ENCODE assay signal across 22 cellular contexts in genomic region chr5:154663424-154663823, GRCh38.
DNase-seq lines count a peak whose midpoint lies in the region; ATAC-seq, FAIRE-seq and TF ChIP-seq lines count a peak whose summit lies in the region.
"Had no signal": no experiment of that assay in that cellular context is flagged by ENCODE, and none has a peak within 500 bp of the region (broad histone marks: within the 10 kb centered on the region; RNA-seq: fewer than 3 reads in every experiment).

No MANE protein-coding gene starts in this region.

- CTCF ChIA-PET in HepG2 (lab: Yijun Ruan, JAX; ENCODE audit: low intra/inter-chr PET ratio, low total read pairs): no interaction called here

- peaks cover 25% of the 10 kb centered on the region for H3K9me3 ChIP-seq in HepG2 (ENCODE audit: low read length)
- no peaks in the 10 kb centered on the region for H3K9me3 ChIP-seq in right lobe of liver
- H3K9me3 ChIP-seq in upper lobe of right lung: no peaks in the 10 kb centered on the region

- no peaks in the 10 kb centered on the region for H3K27me3 ChIP-seq in HepG2 (ENCODE audit: control insufficient read depth in 1 of 2, insufficient read depth in 2 of 2, low read length in 2 of 2)
- no peaks in the 10 kb centered on the region for H3K27me3 ChIP-seq in right lobe of liver
- H3K27me3 ChIP-seq in upper lobe of right lung: no peaks in the 10 kb centered on the region
- H3K27me3 ChIP-seq: BLaER1 treated with 17β-estradiol and CSF1 and Interleukin-3, amounts not matched to agents 10 nM and 100 nM had no signal

- H4K20me1 ChIP-seq in HepG2 (ENCODE audit: insufficient read depth, low read length): no peaks in the 10 kb centered on the region
- H4K20me1 ChIP-seq: BLaER1 treated with 17β-estradiol and CSF1 and Interleukin-3, amounts not matched to agents 10 nM and 100 nM had no signal

- TF ChIP-seq CTCF in HepG2 (CRISPR knock-in tag; IDR thresholded peaks at IDR 0.05): no peak
- TF ChIP-seq CTCF in right lobe of liver (IDR thresholded peaks at IDR 0.05): no peak
- TF ChIP-seq CTCF in upper lobe of right lung (IDR thresholded peaks at IDR 0.05): no peak

- WGBS in HepG2 (ENCODE audit: low lambda C conversion rate): 39% methylated on average over 2 of the region's 3 CpGs
- no CpG with 5 or more reads among the region's 3 CpGs for WGBS in right lobe of liver (ENCODE audit: insufficient coverage, low coverage, low lambda C conversion rate, missing lambda C conversion rate)

- POLR2A ChIA-PET in HepG2 (lab: Yijun Ruan, JAX): no interaction called here

- TF ChIP-seq EP300 in HepG2 (IDR thresholded peaks at IDR 0.05; ENCODE audit: low read depth in 2 of 2, low read length in 2 of 2) (no peak), HepG2 (CRISPR knock-in tag; IDR thresholded peaks at IDR 0.05; ENCODE audit: borderline replicate concordance) (no peak)

- no peak overlapping the region for H3K27ac ChIP-seq in HepG2 (ENCODE audit: extremely low read length, insufficient read depth, low read length)
- H3K27ac ChIP-seq in right lobe of liver: no peak overlapping the region
- H3K27ac ChIP-seq in upper lobe of right lung: no peak overlapping the region
- H3K27ac ChIP-seq: 22Rv1; A549; BLaER1 treated with 17β-estradiol and CSF1 and Interleukin-3, amounts not matched to agents 10 nM and 100 nM; C4-2B had no signal

- in situ Hi-C loops in HepG2 (cut with HindIII; ENCODE audit: extremely low pct_ligation_motif_present, low pct_unique_long_range_greater_than_20kb): no loop called here

- H3K4me1 ChIP-seq in HepG2 (ENCODE audit: insufficient read depth, low read length): peaks cover 9% of the 10 kb centered on the region
- no peaks in the 10 kb centered on the region for H3K4me1 ChIP-seq in right lobe of liver
- H3K4me1 ChIP-seq in upper lobe of right lung: no peaks in the 10 kb centered on the region
- H3K4me1 ChIP-seq: A549, Caco-2 had no signal

- H3K9me3 Mint-ChIP-seq in activated T-cell treated with anti-CD3 and anti-CD28 coated beads, Interleukin-2, amount 50 U/mL, for 4 hours: peaks cover 18% of the 10 kb centered on the region
- H3K9me3 Mint-ChIP-seq: CD4-positive, alpha-beta T cell had no signal

- DNase-seq in HepG2 (ENCODE audit: low spot score) (no peak), right lobe of liver (no peak), posterior vena cava (ENCODE audit: low spot score) (peak; percentile 48), upper lobe of right lung (peak; percentile 26)
- no peak for DNase-seq in activated T-cell treated with anti-CD3 and anti-CD28 coated beads, Interleukin-2, amount 50 U/mL, for 4 hours
- no peak for DNase-seq in stimulated activated CD4-positive, alpha-beta T cell treated with anti-CD3 and anti-CD28 coated beads, Interleukin-1b, Interleukin-23, amount 100 ng/mL, for 48 hours
- DNase-seq: AML-193; Caco-2; Calu3; CD4-positive, alpha-beta T cell; CD8-positive, alpha-beta T cell; DMS79 treated with DMSO at 0.1 percent for 48 hours; GF-D8 had no signal

- H3K4me1 Mint-ChIP-seq in activated T-cell treated with anti-CD3 and anti-CD28 coated beads, Interleukin-2, amount 50 U/mL, for 4 hours (ENCODE audit: low read depth): no peaks in the 10 kb centered on the region

- H3K4me3 ChIP-seq in HepG2 (replicated peaks in 1 of 3; ENCODE audit: insufficient read depth in 1 of 3, low read depth in 2 of 3, low read length in 3 of 3) (no peak overlapping the region), right lobe of liver (no peak overlapping the region), upper lobe of right lung (no peak overlapping the region)
- H3K4me3 ChIP-seq: A549; BLaER1 treated with 17β-estradiol and CSF1 and Interleukin-3, amounts not matched to agents 10 nM and 100 nM had no signal

- H3K4me3 Mint-ChIP-seq in activated T-cell treated with anti-CD3 and anti-CD28 coated beads, Interleukin-2, amount 50 U/mL, for 4 hours: no peak overlapping the region
- H3K4me3 Mint-ChIP-seq: B cell; CD4-positive, alpha-beta T cell; CD8-positive, alpha-beta T cell had no signal

- H3K27me3 Mint-ChIP-seq in activated T-cell treated with anti-CD3 and anti-CD28 coated beads, Interleukin-2, amount 50 U/mL, for 4 hours (ENCODE audit: low read depth): no peaks in the 10 kb centered on the region
- H3K27me3 Mint-ChIP-seq: B cell; CD4-positive, alpha-beta T cell had no signal

- no peaks in the 10 kb centered on the region for H3K79me2 ChIP-seq in HepG2 (ENCODE audit: insufficient read depth, low read length)

- TF ChIP-seq RAD21 in HepG2 (CRISPR knock-in tag; IDR thresholded peaks at IDR 0.05): no peak

- H3K36me3 Mint-ChIP-seq in activated T-cell treated with anti-CD3 and anti-CD28 coated beads, Interleukin-2, amount 50 U/mL, for 4 hours (ENCODE audit: insufficient read depth): peaks cover 2% of the 10 kb centered on the region

- no peak overlapping the region for H2AFZ ChIP-seq in HepG2 (ENCODE audit: low read length)

- no peaks in the 10 kb centered on the region for H3K36me3 ChIP-seq in HepG2 (replicated peaks in 1 of 2; ENCODE audit: control insufficient read depth in 1 of 2, insufficient read depth in 2 of 2, low read length in 2 of 2)
- no peaks in the 10 kb centered on the region for H3K36me3 ChIP-seq in right lobe of liver
- no peaks in the 10 kb centered on the region for H3K36me3 ChIP-seq in upper lobe of right lung

- intact Hi-C loops in HepG2 (cut with micrococcal nuclease; ENCODE audit: unreplicated experiment): no loop called here
- intact Hi-C loops in right lobe of liver (cut with DNase I): no loop called here
- intact Hi-C loops in posterior vena cava (cut with DNase I): no loop called here
- intact Hi-C loops in upper lobe of right lung (cut with DNase I): no loop called here

- BruUV-seq in HepG2 (replicated peaks; lab: Mats Ljungman, UMichigan): no TSS peak

- TF ChIP-seq POLR2A in HepG2 (IDR thresholded peaks at IDR 0.05; ENCODE audit: insufficient read depth in 1 of 2, low read depth in 2 of 2, low read length in 2 of 2) (no peak), right lobe of liver (IDR thresholded peaks at IDR 0.05) (no peak)

- ATAC-seq in HepG2: peak; percentile 56
- ATAC-seq in right lobe of liver: no peak
- ATAC-seq in upper lobe of right lung: no peak
- ATAC-seq in activated T-cell treated with anti-CD3 and anti-CD28 coated beads, Interleukin-2, amount 50 U/mL, for 4 hours: no peak
- ATAC-seq: A549; CD8-positive, alpha-beta T cell had no signal

- H3K4me2 ChIP-seq in HepG2 (ENCODE audit: low read depth, low read length): no peak overlapping the region
- H3K4me2 ChIP-seq: A549; BLaER1 treated with 17β-estradiol and CSF1 and Interleukin-3, amounts not matched to agents 10 nM and 100 nM had no signal

- FAIRE-seq in HepG2 (lab: Jason Lieb, UNC): no peak
- FAIRE-seq: A549, D721Med, G401.6, GM12891, GM19239 had no signal

- no peak overlapping the region for H3K9ac ChIP-seq in HepG2 (ENCODE audit: insufficient read depth, low read depth, low read length)
- H3K9ac ChIP-seq: BLaER1 treated with 17β-estradiol and CSF1 and Interleukin-3, amounts not matched to agents 10 nM and 100 nM had no signal

TF ChIP-seq in HepG2, 621 proteins besides CTCF, POLR2A, EP300 and RAD21 (continues in another document):
- TF ChIP-seq ZNF530 (CRISPR knock-in tag; IDR thresholded peaks at IDR 0.05; ENCODE audit: low read depth) (no peak), NFE2L2 (IDR thresholded peaks at IDR 0.05; ENCODE audit: low read length) (no peak), ZNF782 (CRISPR knock-in tag; IDR thresholded peaks at IDR 0.05; ENCODE audit: borderline replicate concordance) (no peak), ZNF317 (CRISPR knock-in tag; IDR thresholded peaks at IDR 0.05) (no peak)
- TF ChIP-seq, protein P1, sequence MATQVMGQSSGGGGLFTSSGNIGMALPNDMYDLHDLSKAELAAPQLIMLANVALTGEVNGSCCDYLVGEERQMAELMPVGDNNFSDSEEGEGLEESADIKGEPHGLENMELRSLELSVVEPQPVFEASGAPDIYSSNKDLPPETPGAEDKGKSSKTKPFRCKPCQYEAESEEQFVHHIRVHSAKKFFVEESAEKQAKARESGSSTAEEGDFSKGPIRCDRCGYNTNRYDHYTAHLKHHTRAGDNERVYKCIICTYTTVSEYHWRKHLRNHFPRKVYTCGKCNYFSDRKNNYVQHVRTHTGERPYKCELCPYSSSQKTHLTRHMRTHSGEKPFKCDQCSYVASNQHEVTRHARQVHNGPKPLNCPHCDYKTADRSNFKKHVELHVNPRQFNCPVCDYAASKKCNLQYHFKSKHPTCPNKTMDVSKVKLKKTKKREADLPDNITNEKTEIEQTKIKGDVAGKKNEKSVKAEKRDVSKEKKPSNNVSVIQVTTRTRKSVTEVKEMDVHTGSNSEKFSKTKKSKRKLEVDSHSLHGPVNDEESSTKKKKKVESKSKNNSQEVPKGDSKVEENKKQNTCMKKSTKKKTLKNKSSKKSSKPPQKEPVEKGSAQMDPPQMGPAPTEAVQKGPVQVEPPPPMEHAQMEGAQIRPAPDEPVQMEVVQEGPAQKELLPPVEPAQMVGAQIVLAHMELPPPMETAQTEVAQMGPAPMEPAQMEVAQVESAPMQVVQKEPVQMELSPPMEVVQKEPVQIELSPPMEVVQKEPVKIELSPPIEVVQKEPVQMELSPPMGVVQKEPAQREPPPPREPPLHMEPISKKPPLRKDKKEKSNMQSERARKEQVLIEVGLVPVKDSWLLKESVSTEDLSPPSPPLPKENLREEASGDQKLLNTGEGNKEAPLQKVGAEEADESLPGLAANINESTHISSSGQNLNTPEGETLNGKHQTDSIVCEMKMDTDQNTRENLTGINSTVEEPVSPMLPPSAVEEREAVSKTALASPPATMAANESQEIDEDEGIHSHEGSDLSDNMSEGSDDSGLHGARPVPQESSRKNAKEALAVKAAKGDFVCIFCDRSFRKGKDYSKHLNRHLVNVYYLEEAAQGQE (IDR thresholded peaks at IDR 0.05; ENCODE audit: borderline replicate concordance in 1 of 2, low read depth in 1 of 2, low read length in 2 of 2): no peak
- TF ChIP-seq, protein P2, sequence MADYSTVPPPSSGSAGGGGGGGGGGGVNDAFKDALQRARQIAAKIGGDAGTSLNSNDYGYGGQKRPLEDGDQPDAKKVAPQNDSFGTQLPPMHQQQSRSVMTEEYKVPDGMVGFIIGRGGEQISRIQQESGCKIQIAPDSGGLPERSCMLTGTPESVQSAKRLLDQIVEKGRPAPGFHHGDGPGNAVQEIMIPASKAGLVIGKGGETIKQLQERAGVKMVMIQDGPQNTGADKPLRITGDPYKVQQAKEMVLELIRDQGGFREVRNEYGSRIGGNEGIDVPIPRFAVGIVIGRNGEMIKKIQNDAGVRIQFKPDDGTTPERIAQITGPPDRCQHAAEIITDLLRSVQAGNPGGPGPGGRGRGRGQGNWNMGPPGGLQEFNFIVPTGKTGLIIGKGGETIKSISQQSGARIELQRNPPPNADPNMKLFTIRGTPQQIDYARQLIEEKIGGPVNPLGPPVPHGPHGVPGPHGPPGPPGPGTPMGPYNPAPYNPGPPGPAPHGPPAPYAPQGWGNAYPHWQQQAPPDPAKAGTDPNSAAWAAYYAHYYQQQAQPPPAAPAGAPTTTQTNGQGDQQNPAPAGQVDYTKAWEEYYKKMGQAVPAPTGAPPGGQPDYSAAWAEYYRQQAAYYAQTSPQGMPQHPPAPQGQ (CRISPR knock-in tag; IDR thresholded peaks at IDR 0.05; ENCODE audit: borderline replicate concordance): no peak

Comparison
In these comparisons a context has a peak if more than half of its experiments do, and no peak if none do; other contexts are left out.
1. DNase-seq: peak in posterior vena cava (single experiment) and upper lobe of right lung (single experiment); none in HepG2 (single experiment), right lobe of liver (0 of 3), activated T-cell treated with anti-CD3 and anti-CD28 coated beads, Interleukin-2, amount 50 U/mL, for 4 hours (single experiment) and stimulated activated CD4-positive, alpha-beta T cell treated with anti-CD3 and anti-CD28 coated beads, Interleukin-1b, Interleukin-23, amount 100 ng/mL, for 48 hours (single experiment).